ENCODE assay signal across 1 cellular context in the genomic region with DNA sequence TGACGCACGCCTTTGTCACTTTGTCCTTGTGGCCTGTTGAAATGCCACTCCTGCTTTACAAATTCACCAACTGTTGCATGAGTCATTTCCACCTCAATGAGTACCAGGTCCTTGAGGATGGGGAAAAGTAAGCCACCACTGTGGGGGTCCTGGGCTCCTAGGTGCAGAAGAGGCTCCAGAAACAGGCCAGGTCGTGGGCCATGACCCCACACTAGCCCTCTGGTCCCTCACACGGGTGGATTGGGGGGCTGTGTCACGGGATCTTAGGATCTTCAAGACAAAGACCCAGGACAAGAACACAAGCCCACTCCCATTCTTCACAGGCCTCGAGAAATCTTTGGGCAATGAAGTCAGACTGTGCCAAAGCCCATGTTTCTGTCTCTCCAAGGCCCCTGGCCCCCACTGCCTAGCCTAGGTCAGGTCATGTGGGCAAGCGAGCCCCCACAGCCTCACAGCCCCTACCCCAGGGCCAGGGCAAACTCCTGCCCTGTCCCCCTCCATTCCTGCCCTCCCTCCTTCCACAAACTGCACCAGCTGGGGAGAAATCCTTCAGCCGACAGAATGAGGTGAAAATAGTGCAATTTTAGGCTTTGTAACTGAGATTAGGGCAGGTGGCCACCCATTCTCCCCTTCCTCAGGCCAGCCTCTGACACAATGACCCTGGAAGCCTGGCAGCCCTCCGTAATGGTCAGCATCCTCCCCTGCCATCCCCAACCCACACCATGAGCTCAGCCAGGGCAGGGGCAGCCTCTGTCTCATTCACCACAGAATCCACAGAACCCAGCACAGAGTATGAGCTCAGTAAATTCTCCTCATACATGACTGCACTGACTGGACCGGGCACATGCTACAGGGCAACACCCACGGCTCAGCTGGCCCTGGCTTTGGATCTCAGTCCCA.
TF ChIP-seq lines count a peak whose summit lies in the region.

No MANE protein-coding gene starts in this region.

TF ChIP-seq in GM23338, 12 proteins besides CTCF, POLR2A, EP300 and RAD21 (continued from another document):
- TF ChIP-seq, protein P1, sequence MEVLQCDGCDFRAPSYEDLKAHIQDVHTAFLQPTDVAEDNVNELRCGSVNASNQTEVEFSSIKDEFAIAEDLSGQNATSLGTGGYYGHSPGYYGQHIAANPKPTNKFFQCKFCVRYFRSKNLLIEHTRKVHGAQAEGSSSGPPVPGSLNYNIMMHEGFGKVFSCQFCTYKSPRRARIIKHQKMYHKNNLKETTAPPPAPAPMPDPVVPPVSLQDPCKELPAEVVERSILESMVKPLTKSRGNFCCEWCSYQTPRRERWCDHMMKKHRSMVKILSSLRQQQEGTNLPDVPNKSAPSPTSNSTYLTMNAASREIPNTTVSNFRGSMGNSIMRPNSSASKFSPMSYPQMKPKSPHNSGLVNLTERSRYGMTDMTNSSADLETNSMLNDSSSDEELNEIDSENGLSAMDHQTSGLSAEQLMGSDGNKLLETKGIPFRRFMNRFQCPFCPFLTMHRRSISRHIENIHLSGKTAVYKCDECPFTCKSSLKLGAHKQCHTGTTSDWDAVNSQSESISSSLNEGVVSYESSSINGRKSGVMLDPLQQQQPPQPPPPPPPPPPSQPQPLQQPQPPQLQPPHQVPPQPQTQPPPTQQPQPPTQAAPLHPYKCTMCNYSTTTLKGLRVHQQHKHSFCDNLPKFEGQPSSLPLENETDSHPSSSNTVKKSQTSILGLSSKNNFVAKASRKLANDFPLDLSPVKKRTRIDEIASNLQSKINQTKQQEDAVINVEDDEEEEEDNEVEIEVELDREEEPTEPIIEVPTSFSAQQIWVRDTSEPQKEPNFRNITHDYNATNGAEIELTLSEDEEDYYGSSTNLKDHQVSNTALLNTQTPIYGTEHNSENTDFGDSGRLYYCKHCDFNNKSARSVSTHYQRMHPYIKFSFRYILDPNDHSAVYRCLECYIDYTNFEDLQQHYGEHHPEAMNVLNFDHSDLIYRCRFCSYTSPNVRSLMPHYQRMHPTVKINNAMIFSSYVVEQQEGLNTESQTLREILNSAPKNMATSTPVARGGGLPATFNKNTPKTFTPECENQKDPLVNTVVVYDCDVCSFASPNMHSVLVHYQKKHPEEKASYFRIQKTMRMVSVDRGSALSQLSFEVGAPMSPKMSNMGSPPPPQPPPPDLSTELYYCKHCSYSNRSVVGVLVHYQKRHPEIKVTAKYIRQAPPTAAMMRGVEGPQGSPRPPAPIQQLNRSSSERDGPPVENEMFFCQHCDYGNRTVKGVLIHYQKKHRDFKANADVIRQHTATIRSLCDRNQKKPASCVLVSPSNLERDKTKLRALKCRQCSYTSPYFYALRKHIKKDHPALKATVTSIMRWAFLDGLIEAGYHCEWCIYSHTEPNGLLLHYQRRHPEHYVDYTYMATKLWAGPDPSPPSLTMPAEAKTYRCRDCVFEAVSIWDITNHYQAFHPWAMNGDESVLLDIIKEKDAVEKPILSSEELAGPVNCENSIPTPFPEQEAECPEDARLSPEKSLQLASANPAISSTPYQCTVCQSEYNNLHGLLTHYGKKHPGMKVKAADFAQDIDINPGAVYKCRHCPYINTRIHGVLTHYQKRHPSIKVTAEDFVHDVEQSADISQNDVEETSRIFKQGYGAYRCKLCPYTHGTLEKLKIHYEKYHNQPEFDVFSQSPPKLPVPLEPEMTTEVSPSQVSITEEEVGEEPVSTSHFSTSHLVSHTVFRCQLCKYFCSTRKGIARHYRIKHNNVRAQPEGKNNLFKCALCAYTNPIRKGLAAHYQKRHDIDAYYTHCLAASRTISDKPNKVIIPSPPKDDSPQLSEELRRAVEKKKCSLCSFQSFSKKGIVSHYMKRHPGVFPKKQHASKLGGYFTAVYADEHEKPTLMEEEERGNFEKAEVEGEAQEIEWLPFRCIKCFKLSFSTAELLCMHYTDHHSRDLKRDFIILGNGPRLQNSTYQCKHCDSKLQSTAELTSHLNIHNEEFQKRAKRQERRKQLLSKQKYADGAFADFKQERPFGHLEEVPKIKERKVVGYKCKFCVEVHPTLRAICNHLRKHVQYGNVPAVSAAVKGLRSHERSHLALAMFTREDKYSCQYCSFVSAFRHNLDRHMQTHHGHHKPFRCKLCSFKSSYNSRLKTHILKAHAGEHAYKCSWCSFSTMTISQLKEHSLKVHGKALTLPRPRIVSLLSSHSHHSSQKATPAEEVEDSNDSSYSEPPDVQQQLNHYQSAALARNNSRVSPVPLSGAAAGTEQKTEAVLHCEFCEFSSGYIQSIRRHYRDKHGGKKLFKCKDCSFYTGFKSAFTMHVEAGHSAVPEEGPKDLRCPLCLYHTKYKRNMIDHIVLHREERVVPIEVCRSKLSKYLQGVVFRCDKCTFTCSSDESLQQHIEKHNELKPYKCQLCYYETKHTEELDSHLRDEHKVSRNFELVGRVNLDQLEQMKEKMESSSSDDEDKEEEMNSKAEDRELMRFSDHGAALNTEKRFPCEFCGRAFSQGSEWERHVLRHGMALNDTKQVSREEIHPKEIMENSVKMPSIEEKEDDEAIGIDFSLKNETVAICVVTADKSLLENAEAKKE (CRISPR knock-in tag; IDR thresholded peaks at IDR 0.05): no peak
- TF ChIP-seq, protein P2, sequence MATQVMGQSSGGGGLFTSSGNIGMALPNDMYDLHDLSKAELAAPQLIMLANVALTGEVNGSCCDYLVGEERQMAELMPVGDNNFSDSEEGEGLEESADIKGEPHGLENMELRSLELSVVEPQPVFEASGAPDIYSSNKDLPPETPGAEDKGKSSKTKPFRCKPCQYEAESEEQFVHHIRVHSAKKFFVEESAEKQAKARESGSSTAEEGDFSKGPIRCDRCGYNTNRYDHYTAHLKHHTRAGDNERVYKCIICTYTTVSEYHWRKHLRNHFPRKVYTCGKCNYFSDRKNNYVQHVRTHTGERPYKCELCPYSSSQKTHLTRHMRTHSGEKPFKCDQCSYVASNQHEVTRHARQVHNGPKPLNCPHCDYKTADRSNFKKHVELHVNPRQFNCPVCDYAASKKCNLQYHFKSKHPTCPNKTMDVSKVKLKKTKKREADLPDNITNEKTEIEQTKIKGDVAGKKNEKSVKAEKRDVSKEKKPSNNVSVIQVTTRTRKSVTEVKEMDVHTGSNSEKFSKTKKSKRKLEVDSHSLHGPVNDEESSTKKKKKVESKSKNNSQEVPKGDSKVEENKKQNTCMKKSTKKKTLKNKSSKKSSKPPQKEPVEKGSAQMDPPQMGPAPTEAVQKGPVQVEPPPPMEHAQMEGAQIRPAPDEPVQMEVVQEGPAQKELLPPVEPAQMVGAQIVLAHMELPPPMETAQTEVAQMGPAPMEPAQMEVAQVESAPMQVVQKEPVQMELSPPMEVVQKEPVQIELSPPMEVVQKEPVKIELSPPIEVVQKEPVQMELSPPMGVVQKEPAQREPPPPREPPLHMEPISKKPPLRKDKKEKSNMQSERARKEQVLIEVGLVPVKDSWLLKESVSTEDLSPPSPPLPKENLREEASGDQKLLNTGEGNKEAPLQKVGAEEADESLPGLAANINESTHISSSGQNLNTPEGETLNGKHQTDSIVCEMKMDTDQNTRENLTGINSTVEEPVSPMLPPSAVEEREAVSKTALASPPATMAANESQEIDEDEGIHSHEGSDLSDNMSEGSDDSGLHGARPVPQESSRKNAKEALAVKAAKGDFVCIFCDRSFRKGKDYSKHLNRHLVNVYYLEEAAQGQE (IDR thresholded peaks at IDR 0.05; ENCODE audit: unreplicated experiment): no peak
- no peak for TF ChIP-seq STAT1 (IDR thresholded peaks at IDR 0.05; ENCODE audit: unreplicated experiment)
- no peak for TF ChIP-seq NANOG (IDR thresholded peaks at IDR 0.05; ENCODE audit: borderline replicate concordance)
